Comparison of ENCODE assay signal across 22 cellular contexts in the genomic region with DNA sequence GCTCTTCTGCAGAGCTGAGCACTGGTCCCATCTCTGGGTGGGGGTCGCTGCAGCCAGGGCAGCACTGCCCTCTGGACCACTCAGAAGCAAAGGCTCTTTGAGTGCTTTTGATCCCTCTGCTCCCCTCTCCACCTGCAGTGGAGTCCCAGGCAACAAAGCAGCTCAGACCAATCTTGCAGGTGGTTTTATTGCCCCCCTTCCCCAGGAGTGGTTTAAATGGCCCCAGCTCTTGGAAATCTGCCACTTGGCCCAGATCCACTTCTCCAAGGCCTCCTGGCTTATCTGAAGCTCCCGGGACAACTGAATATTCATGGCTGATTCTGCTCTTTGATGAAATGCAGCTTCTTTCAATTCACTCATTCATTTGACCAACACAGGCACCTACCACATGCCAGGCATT. TPM values are rescaled to one million over a fixed set of nuclear protein-coding genes. Genes with fewer than 3 reads are reported as not detected.
DNase-seq lines count a peak whose midpoint lies in the region; ATAC-seq, FAIRE-seq and TF ChIP-seq lines count a peak whose summit lies in the region.
"Had no signal": no experiment of that assay in that cellular context is flagged by ENCODE, and none has a peak within 500 bp of the region (broad histone marks: within the 10 kb centered on the region; RNA-seq: fewer than 3 reads in every experiment).

No MANE protein-coding gene starts in this region.

- 31 to 41% methylated on average over 2 of the region's 2 CpGs for WGBS in pancreas, 2 donors

- intact Hi-C loops in pancreas (cut with DNase I), result no loop called here

- no peaks in the 10 kb centered on the region for H3K36me3 ChIP-seq in pancreas
- H3K36me3 ChIP-seq: left lung, vagina had no signal

- peaks cover 14% of the 10 kb centered on the region for H3K4me1 Mint-ChIP-seq in activated naive CD8-positive, alpha-beta T cell treated with anti-CD3 and anti-CD28 coated beads, Interleukin-2, amount 50 U/mL, for 24 hours

- no peak overlapping the region for H3K27ac Mint-ChIP-seq in activated naive CD8-positive, alpha-beta T cell treated with anti-CD3 and anti-CD28 coated beads, Interleukin-2, amount 50 U/mL, for 24 hours
- H3K27ac Mint-ChIP-seq: activated CD8-positive, alpha-beta T cell treated with anti-CD3 and anti-CD28 coated beads for 36 hours; WTC11 had no signal

- no peaks in the 10 kb centered on the region for H3K9me3 ChIP-seq in pancreas
- H3K9me3 ChIP-seq: A549, left lung, vagina had no signal

- ATAC-seq in pancreas, result no peak
- ATAC-seq in activated naive CD8-positive, alpha-beta T cell treated with anti-CD3 and anti-CD28 coated beads, Interleukin-2, amount 50 U/mL, for 24 hours, result no peak
- ATAC-seq: activated CD8-positive, alpha-beta T cell treated with anti-CD3 and anti-CD28 coated beads for 36 hours; activated T-cell treated with anti-CD3 and anti-CD28 coated beads, Interleukin-2, amount 50 U/mL, for 4 hours; left lung; PC-3; WTC11 had no signal

- peak; percentile 43 for DNase-seq in NCI-H2196 (lab: John Stamatoyannopoulos, UW; ENCODE audit: unreplicated experiment)
- DNase-seq in NCI-H2196 treated with DMSO at 0.1 percent for 48 hours (lab: John Stamatoyannopoulos, UW; ENCODE audit: unreplicated experiment), result no peak
- DNase-seq in NCI-H128 (lab: John Stamatoyannopoulos, UW; ENCODE audit: unreplicated experiment), result peak; percentile 72
- DNase-seq in SHP77 treated with DMSO at 0.1 percent for 48 hours (lab: John Stamatoyannopoulos, UW), result peak; percentile 35
- peak in 4 of 6 donors; percentile 30 to 53 (median 40) for DNase-seq in pancreas
- DNase-seq in central memory CD4-positive, alpha-beta T cell, result no peak
- no peak for DNase-seq in activated naive CD8-positive, alpha-beta T cell treated with anti-CD3 and anti-CD28 coated beads, Interleukin-2, amount 50 U/mL, for 24 hours
- DNase-seq in kidney tubule cell (ENCODE audit: low spot score), result no peak
- DNase-seq: activated CD8-positive, alpha-beta T cell treated with anti-CD3 and anti-CD28 coated beads for 36 hours; activated naive CD4-positive, alpha-beta T cell treated with anti-CD3 and anti-CD28 coated beads, Interleukin-2, amount 50 U/mL, for 16 hours; activated T-cell treated with anti-CD3 and anti-CD28 coated beads, Interleukin-2, amount 50 U/mL, for 4 hours; glutamatergic neuron; left lung; PC-3; retina; T-helper 2 cell had no signal

- H3K27me3 ChIP-seq in pancreas, result no peaks in the 10 kb centered on the region
- H3K27me3 ChIP-seq: vagina had no signal

- no peaks in the 10 kb centered on the region for H3K36me3 Mint-ChIP-seq in activated naive CD8-positive, alpha-beta T cell treated with anti-CD3 and anti-CD28 coated beads, Interleukin-2, amount 50 U/mL, for 24 hours (ENCODE audit: low read depth)
- H3K36me3 Mint-ChIP-seq: WTC11 had no signal

- H3K4me3 ChIP-seq in pancreas, result no peak overlapping the region
- H3K4me3 ChIP-seq: A549, coronary artery, left lung, vagina had no signal

- H3K9me3 Mint-ChIP-seq in activated naive CD8-positive, alpha-beta T cell treated with anti-CD3 and anti-CD28 coated beads, Interleukin-2, amount 50 U/mL, for 24 hours, result no peaks in the 10 kb centered on the region
- H3K9me3 Mint-ChIP-seq: activated CD8-positive, alpha-beta T cell treated with anti-CD3 and anti-CD28 coated beads for 36 hours; activated T-cell treated with anti-CD3 and anti-CD28 coated beads, Interleukin-2, amount 50 U/mL, for 4 hours; WTC11 had no signal

- H3K27me3 Mint-ChIP-seq in activated naive CD8-positive, alpha-beta T cell treated with anti-CD3 and anti-CD28 coated beads, Interleukin-2, amount 50 U/mL, for 24 hours, result peaks cover 64% of the 10 kb centered on the region

- TF ChIP-seq CTCF in pancreas (IDR thresholded peaks at IDR 0.05), result no peak

- H3K4me3 Mint-ChIP-seq in activated naive CD8-positive, alpha-beta T cell treated with anti-CD3 and anti-CD28 coated beads, Interleukin-2, amount 50 U/mL, for 24 hours, result no peak overlapping the region
- H3K4me3 Mint-ChIP-seq: activated CD8-positive, alpha-beta T cell treated with anti-CD3 and anti-CD28 coated beads for 36 hours; activated T-cell treated with anti-CD3 and anti-CD28 coated beads, Interleukin-2, amount 50 U/mL, for 4 hours; WTC11 had no signal

- no peak for FAIRE-seq in pancreas (lab: Jason Lieb, UNC)
- FAIRE-seq: A549, GM12892 had no signal

- H3K4me1 ChIP-seq in pancreas, result peaks cover 0 to 8% (median 7%) of the 10 kb centered on the region in 3 donors

- no peak overlapping the region for H3K27ac ChIP-seq in pancreas
- H3K27ac ChIP-seq: A549, C4-2B, left lung, vagina had no signal

RNA-seq across cellular contexts. Expression of a gene that starts 2.7 kb away (rescaled TPM):
- 1 to 10 TPM in 2 of 6 donors, under 1 TPM in 4; 0.32 to 1.2 (median 0.49) TPM for total RNA-seq in pancreas
- polyA plus RNA-seq in pancreas, result under 1 TPM; 0.54 to 0.68 TPM
- total RNA-seq: activated CD8-positive, alpha-beta T cell treated with anti-CD3 and anti-CD28 coated beads for 36 hours; activated T-cell treated with anti-CD3 and anti-CD28 coated beads, Interleukin-2, amount 50 U/mL, for 4 hours had no signal
- polyA plus RNA-seq: A549 had no signal

Comparison
In these comparisons a context has a peak if more than half of its experiments do, and no peak if none do; other contexts are left out.
1. DNase-seq: peak in NCI-H2196 (single experiment), NCI-H128 (single experiment), SHP77 treated with DMSO at 0.1 percent for 48 hours (single experiment) and pancreas (4 of 6); none in NCI-H2196 treated with DMSO at 0.1 percent for 48 hours (single experiment), central memory CD4-positive, alpha-beta T cell (single experiment), activated naive CD8-positive, alpha-beta T cell treated with anti-CD3 and anti-CD28 coated beads, Interleukin-2, amount 50 U/mL, for 24 hours (single experiment) and kidney tubule cell (single experiment).